In genomic region chr12:12909995-12910391, GRCh38 we compare ENCODE assay signal across 12 cellular contexts. TPM values are rescaled to one million over a fixed set of nuclear protein-coding genes. Genes with fewer than 3 reads are reported as not detected.
DNase-seq lines count a peak whose midpoint lies in the region; ATAC-seq and TF ChIP-seq lines count a peak whose summit lies in the region.
"Had no signal": no experiment of that assay in that cellular context is flagged by ENCODE, and none has a peak within 500 bp of the region (broad histone marks: within the 10 kb centered on the region; RNA-seq: fewer than 3 reads in every experiment).

No MANE protein-coding gene starts in this region.

- H4K8ac ChIP-seq in mesenchymal stem cell (ENCODE audit: low read length) = peak overlapping the region; percentile 92

- H3K23ac ChIP-seq in mesenchymal stem cell (ENCODE audit: low read length in 2 of 2) = no peak overlapping the region

- H3K27me3 Mint-ChIP-seq in MCF 10A (ENCODE audit: insufficient read depth, unreplicated experiment) = no peaks in the 10 kb centered on the region

- H2AFZ ChIP-seq in mesenchymal stem cell (ENCODE audit: low read depth, low read length) = no peak overlapping the region

- H3K4me1 Mint-ChIP-seq in MCF 10A (ENCODE audit: insufficient read depth, unreplicated experiment) = peaks cover 14% of the 10 kb centered on the region

- peak overlapping the region; percentile 63 to 78 for H3K27ac ChIP-seq in breast epithelium
- no peak overlapping the region for H3K27ac ChIP-seq in mesenchymal stem cell (ENCODE audit: low read length, poor library complexity, severe bottlenecking)
- H3K27ac ChIP-seq in stomach = peak overlapping the region in 1 of 5 donors; percentile 26

- H4K91ac ChIP-seq in mesenchymal stem cell (ENCODE audit: low read length) = peak overlapping the region; percentile 67

- peak overlapping the region; percentile 73 to 77 for H3K4ac ChIP-seq in mesenchymal stem cell (ENCODE audit: low read depth in 1 of 2, low read length in 2 of 2)

- H3K27ac Mint-ChIP-seq in MCF 10A (ENCODE audit: low read depth, unreplicated experiment) = no peak overlapping the region

- 53% methylated on average over 4 of the region's 4 CpGs for WGBS in mesenchymal stem cell
- WGBS in stomach, 5 donors = 47 to 65% (median 51%) methylated on average over 4 of the region's 4 CpGs

- POLR2A ChIA-PET in MCF 10A (lab: Yijun Ruan, JAX) = no interaction called here

- intact Hi-C loops in breast epithelium (cut with DNase I; ENCODE audit: low total_unique reads) = no loop called here
- intact Hi-C loops in MCF 10A (cut with micrococcal nuclease) = no loop called here
- intact Hi-C loops in stomach (cut with DNase I; ENCODE audit: low total_unique reads) = loop anchor here (5.0 to 10.0 kb wide), 2 partner anchors 65 to 302 kb away; no protein-coding TSS in a partner anchor

- H2BK5ac ChIP-seq in mesenchymal stem cell (ENCODE audit: low read depth, low read length, poor library complexity, severe bottlenecking) = no peak overlapping the region

- H3K14ac ChIP-seq in mesenchymal stem cell (ENCODE audit: low read length in 2 of 2) = no peak overlapping the region

- TF ChIP-seq CTCF in breast epithelium (IDR thresholded peaks at IDR 0.05) (no peak), MCF 10A (IDR thresholded peaks at IDR 0.05; ENCODE audit: unreplicated experiment) (no peak), choroid plexus epithelial cell (conservative IDR thresholded peaks at IDR 0.05; ENCODE audit: low read depth, low read length) (no peak), GM20000 (IDR thresholded peaks at IDR 0.05; ENCODE audit: extremely low read depth, missing control alignments) (no peak), stomach (IDR thresholded peaks at IDR 0.05) (no peak)

- peak overlapping the region; percentile 88 to 93 for H3K18ac ChIP-seq in mesenchymal stem cell (ENCODE audit: low read depth in 1 of 2, low read length in 2 of 2)

- peak overlapping the region; percentile 86 for H2BK15ac ChIP-seq in mesenchymal stem cell (ENCODE audit: low read depth, poor library complexity, severe bottlenecking)

- CTCF ChIA-PET in MCF 10A (lab: Yijun Ruan, JAX) = interaction anchor here (0.6 kb wide), 2 partner anchors 141 to 312 kb away, joined by 3 to 4 read pairs; no protein-coding TSS in a partner anchor

- peaks cover 0 to 5% of the 10 kb centered on the region in 2 donors for H3K4me1 ChIP-seq in breast epithelium
- no peaks in the 10 kb centered on the region for H3K4me1 ChIP-seq in mesenchymal stem cell (ENCODE audit: control insufficient read depth, insufficient read depth, low read depth, low read length)
- peaks cover 0 to 25% (median 7%) of the 10 kb centered on the region in 4 donors for H3K4me1 ChIP-seq in stomach

- no peak for DNase-seq in breast epithelium (ENCODE audit: low spot score in 2 of 2)
- no peak for DNase-seq in MCF 10A (ENCODE audit: unreplicated experiment)
- peak; percentile 72 for DNase-seq in choroid plexus epithelial cell (ENCODE audit: low read depth)
- peak; percentile 81 for DNase-seq in mesenchymal stem cell
- DNase-seq in GM20000 (ENCODE audit: low spot score) = no peak
- DNase-seq in stomach = no peak
- DNase-seq: activated CD4-positive, alpha-beta T cell treated with anti-CD3 and anti-CD28 coated beads for 4 hours; NCI-H2171 had no signal

- H3K4me3 ChIP-seq in breast epithelium (no peak overlapping the region), choroid plexus epithelial cell (ENCODE audit: low read depth, low read length) (no peak overlapping the region), mesenchymal stem cell (ENCODE audit: insufficient read depth in 1 of 2, low read depth in 1 of 2, low read length in 2 of 2) (no peak overlapping the region), stomach (no peak overlapping the region)

- TF ChIP-seq POLR2A in breast epithelium (IDR thresholded peaks at IDR 0.05) = no peak
- TF ChIP-seq POLR2A in stomach (IDR thresholded peaks at IDR 0.05) = no peak

- no peak for TF ChIP-seq EP300 in stomach (IDR thresholded peaks at IDR 0.05)

- H3K36me3 ChIP-seq in breast epithelium (no peaks in the 10 kb centered on the region), mesenchymal stem cell (ENCODE audit: control insufficient read depth in 1 of 2, insufficient read depth in 2 of 2, low read depth in 1 of 2, low read length in 2 of 2) (peaks cover 12 to 17% of the 10 kb centered on the region in 2 experiments), stomach (peaks cover 0 to 75% (median 36%) of the 10 kb centered on the region in 4 donors)

- BruUV-seq in MCF 10A (replicated peaks; lab: Mats Ljungman, UMichigan) = no TSS peak

- ATAC-seq in GM18867 (IDR thresholded peaks at IDR 0.05; ENCODE audit: unreplicated experiment) = no peak
- ATAC-seq in HG03432 (IDR thresholded peaks at IDR 0.05; ENCODE audit: unreplicated experiment) = no peak

- H3K36me3 Mint-ChIP-seq in MCF 10A (ENCODE audit: insufficient read depth, unreplicated experiment) = peaks cover 66% of the 10 kb centered on the region

- H3K4me2 ChIP-seq in mesenchymal stem cell (ENCODE audit: low read length, poor library complexity, severe bottlenecking) = no peak overlapping the region

- H3K9me3 Mint-ChIP-seq in MCF 10A (ENCODE audit: unreplicated experiment) = no peaks in the 10 kb centered on the region
- H3K9me3 Mint-ChIP-seq: IgD-negative memory B cell had no signal

- H3K79me1 ChIP-seq in mesenchymal stem cell (replicated peaks; ENCODE audit: low read length, poor library complexity, severe bottlenecking) = peaks cover 6% of the 10 kb centered on the region

- H2BK120ac ChIP-seq in mesenchymal stem cell (ENCODE audit: low read depth, low read length) = peak overlapping the region; percentile 52

- H3K9ac ChIP-seq in mesenchymal stem cell (ENCODE audit: low read length) = peak overlapping the region; percentile 5

- peak overlapping the region; percentile 31 to 90 for H2BK12ac ChIP-seq in mesenchymal stem cell (ENCODE audit: low read length in 2 of 2)

- no peaks in the 10 kb centered on the region for H3K27me3 ChIP-seq in breast epithelium
- H3K27me3 ChIP-seq in mesenchymal stem cell (ENCODE audit: control insufficient read depth in 1 of 2, insufficient read depth in 1 of 2, low read length in 2 of 2) = no peaks in the 10 kb centered on the region
- H3K27me3 ChIP-seq in stomach = no peaks in the 10 kb centered on the region

- H3K9me3 ChIP-seq in breast epithelium = no peaks in the 10 kb centered on the region
- no peaks in the 10 kb centered on the region for H3K9me3 ChIP-seq in mesenchymal stem cell (ENCODE audit: control insufficient read depth, low read length)
- H3K9me3 ChIP-seq in stomach = no peaks in the 10 kb centered on the region

- H3K4me3 Mint-ChIP-seq in MCF 10A (ENCODE audit: unreplicated experiment) = no peak overlapping the region

- H2AK5ac ChIP-seq in mesenchymal stem cell (ENCODE audit: low read length, severe bottlenecking) = no peak overlapping the region

RNA-seq across cellular contexts. Expression of gene GPRC5A, which starts 18.6 kb away (rescaled TPM):
- total RNA-seq in breast epithelium (10 to 100 TPM; 10.9 to 40.1 (median 21.6) TPM), MCF 10A (2022) (24.1 and 42.1 TPM in 2 replicates), stomach (100 to 1,000 TPM in 1 of 5 donors, 10 to 100 TPM in 2, 1 to 10 TPM in 1, under 1 TPM in 1; 0.58 to 112 (median 39.5) TPM)
- 18.3 TPM for polyA plus RNA-seq in mesenchymal stem cell (2013, experiment 1 of 2)
- polyA plus RNA-seq in mesenchymal stem cell (2013, experiment 2 of 2) = 18.0 TPM
- 10 to 100 TPM in 1 of 3 donors, 1 to 10 TPM in 2; 4.0 to 89.1 (median 8.4) TPM for polyA plus RNA-seq in stomach
- polyA plus RNA-seq: IgD-negative memory B cell had no signal

RNA-seq across cellular contexts. Expression of gene GPRC5D, which starts 42.0 kb away (rescaled TPM):
- not detected for total RNA-seq in breast epithelium
- total RNA-seq in MCF 10A (2022) = not detected in 2 replicates
- polyA plus RNA-seq in mesenchymal stem cell (2013, experiment 1 of 2) = not detected
- polyA plus RNA-seq in mesenchymal stem cell (2013, experiment 2 of 2) = not detected
- total RNA-seq in stomach = not detected
- under 1 TPM in 1 of 3 donors, not detected in 2; 0.18 TPM for polyA plus RNA-seq in stomach
- total RNA-seq: dermis microvascular lymphatic vessel endothelial cell had no signal

Comparison
In these comparisons a context has a peak if more than half of its experiments do, and no peak if none do; other contexts are left out.
1. DNase-seq: peak in choroid plexus epithelial cell (single experiment) and mesenchymal stem cell (single experiment); none in breast epithelium (0 of 2), MCF 10A (single experiment), GM20000 (single experiment) and stomach (single experiment).